Comparison of ENCODE assay signal across 29 cellular contexts in genomic region chr6:164290101-164290500, GRCh38.
"Had no signal": no experiment of that assay in that cellular context is flagged by ENCODE, and none has a peak within 500 bp of the region (broad histone marks: within the 10 kb centered on the region; RNA-seq: fewer than 3 reads in every experiment).

No MANE protein-coding gene starts in this region.

- DNase-seq: naive thymus-derived CD8-positive, alpha-beta T cell; occipital lobe; ovary; posterior cingulate gyrus; psoas muscle; right cardiac atrium; right lobe of liver; sigmoid colon; small intestine; stimulated activated CD4-positive, alpha-beta T cell treated with anti-CD3 and anti-CD28 coated beads, Interleukin-15, amount 100 ng/mL, for 24 hours; stimulated activated CD4-positive, alpha-beta T cell treated with anti-CD3 and anti-CD28 coated beads, Interleukin-2, amount 100 ng/mL, for 24 hours; stimulated activated CD4-positive, alpha-beta T cell treated with anti-CD3 and anti-CD28 coated beads, Interleukin-2, amount 100 ng/mL, for 48 hours; stimulated activated CD4-positive, alpha-beta T cell treated with anti-CD3 and anti-CD28 coated beads, Interleukin-4, amount 100 ng/mL, for 24 hours; stimulated activated naive CD4-positive, alpha-beta T cell; stimulated activated naive CD8-positive, alpha-beta T cell treated with anti-CD3 and anti-CD28 coated beads, Interleukin-15, amount 100 ng/mL, for 72 hours; stimulated activated naive CD8-positive, alpha-beta T cell treated with anti-CD3 and anti-CD28 coated beads, Interleukin-15, Interleukin-2, amounts not matched to agents 100 U/mL and 50 U/mL, for 24 hours; substantia nigra; testis; tibial artery; transverse colon; upper lobe of right lung; uterus had no signal

- H3K9me3 ChIP-seq: ovary, right lobe of liver, testis, uterus had no signal

- H3K27me3 ChIP-seq: neural progenitor cell, ovary, right lobe of liver, sigmoid colon, suprapubic skin, testis, tibial artery, transverse colon, upper lobe of right lung, uterus had no signal

- H3K27ac Mint-ChIP-seq: naive thymus-derived CD8-positive, alpha-beta T cell; nephron; neural progenitor cell; progenitor cell of endocrine pancreas; stimulated activated effector memory CD8-positive, alpha-beta T cell treated with anti-CD3 and anti-CD28 coated beads, Interleukin-12 subunit alpha, Interleukin-12 subunit beta, amount 100 ng/mL, for 72 hours; stimulated activated naive CD8-positive, alpha-beta T cell treated with anti-CD3 and anti-CD28 coated beads, Interleukin-15, amount 100 ng/mL, for 72 hours; type B pancreatic cell had no signal

- H3K27me3 Mint-ChIP-seq: naive thymus-derived CD8-positive, alpha-beta T cell; progenitor cell of endocrine pancreas; stimulated activated naive CD8-positive, alpha-beta T cell treated with anti-CD3 and anti-CD28 coated beads, Interleukin-15, amount 100 ng/mL, for 72 hours; type B pancreatic cell had no signal

- H3K4me2 ChIP-seq: neural progenitor cell had no signal

- H3K4me1 ChIP-seq: neural progenitor cell, parathyroid adenoma, psoas muscle, right lobe of liver, sigmoid colon, suprapubic skin, testis, tibial artery, transverse colon, upper lobe of right lung, uterus had no signal

- H3K79me2 ChIP-seq: parathyroid adenoma had no signal

- H3K4me3 ChIP-seq: neural progenitor cell, ovary, psoas muscle, right lobe of liver, sigmoid colon, suprapubic skin, testis, tibial artery, transverse colon, upper lobe of right lung, uterus had no signal

- H3K27ac ChIP-seq: neural progenitor cell, ovary, parathyroid adenoma, psoas muscle, right lobe of liver, sigmoid colon, suprapubic skin, testis, tibial artery, transverse colon, upper lobe of right lung, uterus had no signal

- H3K4me3 Mint-ChIP-seq: naive thymus-derived CD8-positive, alpha-beta T cell; nephron; neural progenitor cell; stimulated activated effector memory CD8-positive, alpha-beta T cell treated with anti-CD3 and anti-CD28 coated beads, Interleukin-12 subunit alpha, Interleukin-12 subunit beta, amount 100 ng/mL, for 72 hours; stimulated activated naive CD8-positive, alpha-beta T cell treated with anti-CD3 and anti-CD28 coated beads, Interleukin-15, amount 100 ng/mL, for 72 hours; type B pancreatic cell had no signal

- H3K9ac ChIP-seq: neural progenitor cell, parathyroid adenoma had no signal

- H3K36me3 ChIP-seq: ovary, right lobe of liver, sigmoid colon, suprapubic skin, tibial artery, transverse colon, upper lobe of right lung, uterus had no signal

- H3K36me3 Mint-ChIP-seq: naive thymus-derived CD8-positive, alpha-beta T cell; neural progenitor cell; stimulated activated effector memory CD8-positive, alpha-beta T cell treated with anti-CD3 and anti-CD28 coated beads, Interleukin-12 subunit alpha, Interleukin-12 subunit beta, amount 100 ng/mL, for 72 hours; type B pancreatic cell had no signal

- H2AFZ ChIP-seq: neural progenitor cell, parathyroid adenoma had no signal

- ATAC-seq: naive thymus-derived CD8-positive, alpha-beta T cell; psoas muscle; right cardiac atrium; right lobe of liver; stimulated activated effector memory CD8-positive, alpha-beta T cell treated with anti-CD3 and anti-CD28 coated beads, Interleukin-12 subunit alpha, Interleukin-12 subunit beta, amount 100 ng/mL, for 72 hours; stimulated activated naive CD8-positive, alpha-beta T cell treated with anti-CD3 and anti-CD28 coated beads, Interleukin-15, amount 100 ng/mL, for 72 hours; stimulated activated naive CD8-positive, alpha-beta T cell treated with anti-CD3 and anti-CD28 coated beads, Interleukin-15, Interleukin-2, amounts not matched to agents 100 U/mL and 50 U/mL, for 24 hours; upper lobe of right lung had no signal

- H3K4me1 Mint-ChIP-seq: naive thymus-derived CD8-positive, alpha-beta T cell; nephron; neural progenitor cell; stimulated activated effector memory CD8-positive, alpha-beta T cell treated with anti-CD3 and anti-CD28 coated beads, Interleukin-12 subunit alpha, Interleukin-12 subunit beta, amount 100 ng/mL, for 72 hours; stimulated activated naive CD8-positive, alpha-beta T cell treated with anti-CD3 and anti-CD28 coated beads, Interleukin-15, amount 100 ng/mL, for 72 hours had no signal
